8 cellular contexts compared by ENCODE assay signal in the genomic region with DNA sequence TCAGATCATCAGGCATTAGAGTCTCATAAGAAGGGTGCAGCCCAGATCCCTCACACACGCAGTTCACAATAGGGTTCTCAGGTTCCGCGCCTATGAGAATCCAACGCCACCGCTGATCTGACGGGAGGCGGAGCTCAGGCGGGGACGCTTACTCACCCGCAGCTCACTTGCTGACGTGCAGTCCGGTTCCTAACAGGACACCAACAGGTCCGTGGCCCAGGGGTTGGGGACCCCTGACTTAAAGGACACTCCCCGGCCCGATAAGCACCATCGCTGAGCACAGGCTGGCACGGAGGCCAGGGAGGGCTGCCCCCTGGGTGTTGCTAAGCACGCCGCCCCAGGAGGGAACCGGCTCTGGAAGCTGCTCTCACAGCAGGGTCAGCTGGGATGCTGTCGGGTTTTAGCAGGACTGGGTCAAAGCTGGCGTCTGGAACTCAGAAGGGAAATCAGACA. TPM values are rescaled to one million over a fixed set of nuclear protein-coding genes. Genes with fewer than 3 reads are reported as not detected.
DNase-seq lines count a peak whose midpoint lies in the region; TF ChIP-seq lines count a peak whose summit lies in the region.

No MANE protein-coding gene starts in this region.

- DNase-seq in NCI-H510A treated with DMSO at 0.1 percent for 48 hours (lab: John Stamatoyannopoulos, UW): peak; percentile 67
- no peak for DNase-seq in NCI-H510A (lab: John Stamatoyannopoulos, UW)
- peak; percentile 25 for DNase-seq in activated CD4-positive, alpha-beta memory T cell treated with anti-CD3 and anti-CD28 coated beads, Interleukin-2, amount 10 ng/mL, durations not matched to agents 7 days and 5 days
- DNase-seq in fibroblast of pulmonary artery (ENCODE audit: low read depth): peak; percentile 68
- DNase-seq in SIG-M5 (lab: John Stamatoyannopoulos, UW): no peak
- no peak for DNase-seq in osteoblast (ENCODE audit: insufficient read length, low spot score, missing footprints)
- DNase-seq in Caco-2: no peak

- BruUV-seq in Caco-2 (replicated peaks; lab: Mats Ljungman, UMichigan): no TSS peak

- H3K4me3 ChIP-seq in fibroblast of pulmonary artery (replicated peaks; ENCODE audit: low read depth, low read length) (peak overlapping the region; percentile 34), parathyroid adenoma (ENCODE audit: low read depth, low read length) (peak overlapping the region; percentile 11), osteoblast (ENCODE audit: insufficient read depth, low read length) (no peak overlapping the region), Caco-2 (ENCODE audit: low read depth, low read length) (no peak overlapping the region)

- no peak overlapping the region for H3K27ac ChIP-seq in parathyroid adenoma
- H3K27ac ChIP-seq in osteoblast (ENCODE audit: low read depth, low read length): no peak overlapping the region

- H3K36me3 Mint-ChIP-seq in activated CD4-positive, alpha-beta memory T cell treated with anti-CD3 and anti-CD28 coated beads, Interleukin-2, amount 10 ng/mL, durations not matched to agents 7 days and 5 days (ENCODE audit: low read depth): no peaks in the 10 kb centered on the region
- no peaks in the 10 kb centered on the region for H3K36me3 Mint-ChIP-seq in Caco-2 (ENCODE audit: insufficient read depth, unreplicated experiment)

- H3K27me3 ChIP-seq in parathyroid adenoma (ENCODE audit: control insufficient read depth, insufficient read depth, low read length) (no peaks in the 10 kb centered on the region), osteoblast (ENCODE audit: insufficient read depth, low read length) (peaks cover 8% of the 10 kb centered on the region), Caco-2 (replicated peaks; ENCODE audit: control insufficient read depth, insufficient read depth, low read length) (no peaks in the 10 kb centered on the region)

- H4K20me1 ChIP-seq in osteoblast (ENCODE audit: insufficient read depth, low read length): no peaks in the 10 kb centered on the region

- H3K4me1 Mint-ChIP-seq in activated CD4-positive, alpha-beta memory T cell treated with anti-CD3 and anti-CD28 coated beads, Interleukin-2, amount 10 ng/mL, durations not matched to agents 7 days and 5 days: peaks cover 17% of the 10 kb centered on the region
- H3K4me1 Mint-ChIP-seq in Caco-2 (ENCODE audit: low read depth, unreplicated experiment): peaks cover 19% of the 10 kb centered on the region

- H3K79me2 ChIP-seq in parathyroid adenoma (no peaks in the 10 kb centered on the region), osteoblast (ENCODE audit: insufficient read depth, low read length) (no peaks in the 10 kb centered on the region)

- H3K4me2 ChIP-seq in parathyroid adenoma (ENCODE audit: low read length) (peak overlapping the region; percentile 58), osteoblast (ENCODE audit: insufficient read depth, low read length) (no peak overlapping the region)

- CTCF ChIA-PET in activated CD4-positive, alpha-beta memory T cell treated with anti-CD3 and anti-CD28 coated beads, Interleukin-2, amount 10 ng/mL, durations not matched to agents 7 days and 5 days (lab: Charles Lee): no interaction called here
- CTCF ChIA-PET in Caco-2 (lab: Charles Lee): no interaction called here

- POLR2A ChIA-PET in activated CD4-positive, alpha-beta memory T cell treated with anti-CD3 and anti-CD28 coated beads, Interleukin-2, amount 10 ng/mL, durations not matched to agents 7 days and 5 days (lab: Charles Lee): no interaction called here
- POLR2A ChIA-PET in Caco-2 (lab: Charles Lee): interaction anchor here (0.6 kb wide), 1 partner anchor 99 kb away, joined by 3 read pairs; no protein-coding TSS in a partner anchor

- H2AFZ ChIP-seq in parathyroid adenoma (peak overlapping the region; percentile 29), osteoblast (ENCODE audit: low read length) (no peak overlapping the region)

- intact Hi-C loops in Caco-2 (cut with micrococcal nuclease; ENCODE audit: unreplicated experiment): no loop called here

- no peaks in the 10 kb centered on the region for H3K36me3 ChIP-seq in parathyroid adenoma (ENCODE audit: control insufficient read depth, insufficient read depth, low read length)
- H3K36me3 ChIP-seq in osteoblast (ENCODE audit: insufficient read depth, low read length): no peaks in the 10 kb centered on the region
- no peaks in the 10 kb centered on the region for H3K36me3 ChIP-seq in Caco-2 (ENCODE audit: control insufficient read depth, insufficient read depth, low read length)

- H3K4me3 Mint-ChIP-seq in activated CD4-positive, alpha-beta memory T cell treated with anti-CD3 and anti-CD28 coated beads, Interleukin-2, amount 10 ng/mL, durations not matched to agents 7 days and 5 days: no peak overlapping the region
- H3K4me3 Mint-ChIP-seq in Caco-2 (ENCODE audit: unreplicated experiment): no peak overlapping the region

- H3K9ac ChIP-seq in parathyroid adenoma: no peak overlapping the region

- H3K27ac Mint-ChIP-seq in activated CD4-positive, alpha-beta memory T cell treated with anti-CD3 and anti-CD28 coated beads, Interleukin-2, amount 10 ng/mL, durations not matched to agents 7 days and 5 days: peak overlapping the region; percentile 38
- no peak overlapping the region for H3K27ac Mint-ChIP-seq in Caco-2 (ENCODE audit: unreplicated experiment)

- peaks cover 45% of the 10 kb centered on the region for H3K27me3 Mint-ChIP-seq in activated CD4-positive, alpha-beta memory T cell treated with anti-CD3 and anti-CD28 coated beads, Interleukin-2, amount 10 ng/mL, durations not matched to agents 7 days and 5 days
- no peaks in the 10 kb centered on the region for H3K27me3 Mint-ChIP-seq in Caco-2 (ENCODE audit: insufficient read depth, unreplicated experiment)

- H3K4me1 ChIP-seq in parathyroid adenoma (no peaks in the 10 kb centered on the region), osteoblast (ENCODE audit: insufficient read depth, low read length) (no peaks in the 10 kb centered on the region), Caco-2 (peaks cover 24% of the 10 kb centered on the region)

- no peaks in the 10 kb centered on the region for H3K9me3 Mint-ChIP-seq in activated CD4-positive, alpha-beta memory T cell treated with anti-CD3 and anti-CD28 coated beads, Interleukin-2, amount 10 ng/mL, durations not matched to agents 7 days and 5 days
- no peaks in the 10 kb centered on the region for H3K9me3 Mint-ChIP-seq in Caco-2 (ENCODE audit: unreplicated experiment)

- H3K9me3 ChIP-seq in parathyroid adenoma (ENCODE audit: control insufficient read depth, low read length) (no peaks in the 10 kb centered on the region), osteoblast (ENCODE audit: low read depth, low read length) (no peaks in the 10 kb centered on the region), Caco-2 (no peaks in the 10 kb centered on the region)

- no peak for TF ChIP-seq CTCF in fibroblast of pulmonary artery (IDR thresholded peaks at IDR 0.05; ENCODE audit: low read length, missing control alignments)
- TF ChIP-seq CTCF in parathyroid adenoma (IDR thresholded peaks at IDR 0.05): no peak
- no peak for TF ChIP-seq CTCF in osteoblast (IDR thresholded peaks at IDR 0.05; ENCODE audit: extremely low read depth, low read depth, low read length)
- no peak for TF ChIP-seq CTCF in Caco-2 (IDR thresholded peaks at IDR 0.05; ENCODE audit: insufficient read depth in 1 of 2, low read depth in 1 of 2, low read length in 1 of 2, severe bottlenecking in 1 of 2, unreplicated experiment in 1 of 2)

RNA-seq across cellular contexts. Expression of a gene that starts 30.1 kb away (rescaled TPM):
- under 1 TPM; 0.15 to 0.18 TPM for total RNA-seq in activated CD4-positive, alpha-beta memory T cell treated with anti-CD3 and anti-CD28 coated beads, Interleukin-2, amount 10 ng/mL, durations not matched to agents 7 days and 5 days
- total RNA-seq in osteoblast (11.2 and 11.5 TPM in 2 replicates), Caco-2 (2022) (10.2 and 15.5 TPM in 2 replicates)

Comparison
In these comparisons a context has a peak if more than half of its experiments do, and no peak if none do; other contexts are left out.
1. DNase-seq: peak in NCI-H510A treated with DMSO at 0.1 percent for 48 hours (single experiment), activated CD4-positive, alpha-beta memory T cell treated with anti-CD3 and anti-CD28 coated beads, Interleukin-2, amount 10 ng/mL, durations not matched to agents 7 days and 5 days (single experiment) and fibroblast of pulmonary artery (single experiment); none in NCI-H510A (single experiment), SIG-M5 (single experiment), osteoblast (single experiment) and Caco-2 (0 of 2).
2. H3K4me3 ChIP-seq: peak in fibroblast of pulmonary artery (single experiment) and parathyroid adenoma (single experiment); none in osteoblast (single experiment) and Caco-2 (single experiment).